ENCODE assay signal across 12 cellular contexts in genomic region chr19:16337809-16338469, GRCh38. TPM values are rescaled to one million over a fixed set of nuclear protein-coding genes. Genes with fewer than 3 reads are reported as not detected.
DNase-seq lines count a peak whose midpoint lies in the region; ATAC-seq and TF ChIP-seq lines count a peak whose summit lies in the region.
"Had no signal": no experiment of that assay in that cellular context is flagged by ENCODE, and none has a peak within 500 bp of the region (broad histone marks: within the 10 kb centered on the region; RNA-seq: fewer than 3 reads in every experiment).

No MANE protein-coding gene starts in this region.

- H3K9ac ChIP-seq in SK-N-SH: peak overlapping the region; percentile 53; the same call in 1 of the 2 replicates

- TF ChIP-seq POLR2A in heart left ventricle (IDR thresholded peaks at IDR 0.05) (no peak), uterus (IDR thresholded peaks at IDR 0.05) (no peak)

- DNase-seq in heart left ventricle (no peak), left cardiac atrium (no peak), SK-N-SH (no peak), memory B cell (ENCODE audit: low spot score in 2 of 2) (no peak), uterus (no peak), NOMO-1 (lab: John Stamatoyannopoulos, UW; ENCODE audit: unreplicated experiment in 2 of 2) (no peak), NCI-H2081 (lab: John Stamatoyannopoulos, UW) (no peak)
- DNase-seq in activated CD4-positive, alpha-beta T cell treated with anti-CD3 and anti-CD28 coated beads, Interleukin-2, amount 50 U/mL, for 1 hour: no peak
- DNase-seq: erythroblast, NCI-H774 had no signal

- H3K9me2 ChIP-seq in SK-N-SH: no peaks in the 10 kb centered on the region

- H3K27me3 Mint-ChIP-seq in memory B cell: no peaks in the 10 kb centered on the region

- TF ChIP-seq RAD21 in SK-N-SH (IDR thresholded peaks at IDR 0.05; ENCODE audit: low read length): no peak

- H3K36me3 Mint-ChIP-seq in memory B cell: no peaks in the 10 kb centered on the region

- peaks cover 26% of the 10 kb centered on the region for H3F3A ChIP-seq in SK-N-SH (replicated peaks; ENCODE audit: insufficient read depth)

- no peak overlapping the region for H3K4me3 ChIP-seq in heart left ventricle
- H3K4me3 ChIP-seq in SK-N-SH (ENCODE audit: low read depth in 2 of 2, low read length in 1 of 2): no peak overlapping the region
- no peak overlapping the region for H3K4me3 ChIP-seq in uterus

- peaks cover 31% of the 10 kb centered on the region for H3K4me1 Mint-ChIP-seq in memory B cell
- H3K4me1 Mint-ChIP-seq: neural crest cell had no signal

- CTCF ChIA-PET in SK-N-SH (lab: Yijun Ruan, JAX): interaction anchor here (1.2 kb wide), 2 partner anchors 9 to 25 kb away, joined by 3 to 4 read pairs; no protein-coding TSS in a partner anchor

- H3K27ac Mint-ChIP-seq in memory B cell: no peak overlapping the region

- no peak for TF ChIP-seq CTCF in heart left ventricle (IDR thresholded peaks at IDR 0.05)
- no peak for TF ChIP-seq CTCF in SK-N-SH (IDR thresholded peaks at IDR 0.05)
- TF ChIP-seq CTCF in uterus (IDR thresholded peaks at IDR 0.05): no peak

- no peak overlapping the region for H2AFZ ChIP-seq in SK-N-SH (ENCODE audit: low read depth)

- H3K27me3 ChIP-seq in heart left ventricle: no peaks in the 10 kb centered on the region
- no peaks in the 10 kb centered on the region for H3K27me3 ChIP-seq in SK-N-SH (ENCODE audit: insufficient read depth)
- no peaks in the 10 kb centered on the region for H3K27me3 ChIP-seq in uterus

- intact Hi-C loops in heart left ventricle (cut with DNase I): no loop called here
- intact Hi-C loops in left cardiac atrium (cut with DNase I): loop anchor here in 1 of 2 donors (10.0 kb wide), 1 partner anchor 47 kb away; no protein-coding TSS in a partner anchor
- intact Hi-C loops in uterus (cut with DNase I; ENCODE audit: low total_unique reads): loop anchor here (10.0 kb wide), 1 partner anchor 47 kb away; no protein-coding TSS in a partner anchor

- ATAC-seq in heart left ventricle (peak in 1 of 4 donors; percentile 3), left cardiac atrium (no peak), memory B cell (ENCODE audit: low read depth) (no peak)

- POLR2A ChIA-PET in SK-N-SH (lab: Yijun Ruan, JAX): no interaction called here

- peak overlapping the region; percentile 78 for H3K4me3 Mint-ChIP-seq in memory B cell
- H3K4me3 Mint-ChIP-seq: neural crest cell had no signal

- no peaks in the 10 kb centered on the region for H4K20me1 ChIP-seq in SK-N-SH (ENCODE audit: insufficient read depth)

- H3K27ac ChIP-seq in heart left ventricle (peak overlapping the region in 9 of 12 donors; percentile 52 to 97 (median 67)), SK-N-SH (ENCODE audit: low read depth in 2 of 2, low read length in 1 of 2) (peak overlapping the region; percentile 65 to 77; a peak in 3 of 4 replicates), uterus (peak overlapping the region; percentile 36 to 65)

- peak overlapping the region; percentile 75; the same call in 1 of the 2 replicates for H3K4me2 ChIP-seq in SK-N-SH

- no peaks in the 10 kb centered on the region for H3K9me3 ChIP-seq in heart left ventricle
- no peaks in the 10 kb centered on the region for H3K9me3 ChIP-seq in SK-N-SH
- H3K9me3 ChIP-seq in uterus: no peaks in the 10 kb centered on the region

- peaks cover 4% of the 10 kb centered on the region for H3K9me3 Mint-ChIP-seq in memory B cell
- H3K9me3 Mint-ChIP-seq: neural crest cell; stimulated activated naive CD8-positive, alpha-beta T cell treated with anti-CD3 and anti-CD28 coated beads, Interleukin-15, Interleukin-2, amounts not matched to agents 100 ng/mL and 50 ng/mL, for 24 hours had no signal

- 84 to 92% (median 90%) methylated on average over 9 to 13 of the region's 13 CpGs for WGBS in heart left ventricle, 4 donors
- WGBS in SK-N-SH (ENCODE audit: low lambda C conversion rate): 80% methylated on average over 8 of the region's 13 CpGs

- H3K4me1 ChIP-seq in heart left ventricle (peaks cover 10 to 68% (median 32%) of the 10 kb centered on the region in 12 donors), SK-N-SH (ENCODE audit: control insufficient read depth in 1 of 2, insufficient read depth in 2 of 2, low read depth in 1 of 2, low read length in 1 of 2) (peaks cover 0 to 22% of the 10 kb centered on the region in 2 experiments; a peak in 3 of 4 replicates), uterus (no peaks in the 10 kb centered on the region)

- TF ChIP-seq EP300 in SK-N-SH (IDR thresholded peaks at IDR 0.05; ENCODE audit: borderline replicate concordance in 1 of 2, low read depth in 1 of 2, low read length in 1 of 2): no peak

- H3K79me2 ChIP-seq in SK-N-SH (ENCODE audit: insufficient read depth): no peaks in the 10 kb centered on the region

- no peaks in the 10 kb centered on the region for H3K36me3 ChIP-seq in heart left ventricle
- no peaks in the 10 kb centered on the region for H3K36me3 ChIP-seq in SK-N-SH (replicated peaks in 1 of 2; ENCODE audit: control insufficient read depth in 1 of 2, insufficient read depth in 2 of 2, low read length in 1 of 2)
- no peaks in the 10 kb centered on the region for H3K36me3 ChIP-seq in uterus

TF ChIP-seq in SK-N-SH, 30 proteins besides CTCF, POLR2A, EP300 and RAD21:
- TF ChIP-seq RXRA (IDR thresholded peaks at IDR 0.05; ENCODE audit: borderline replicate concordance, low read depth) (no peak), ZBTB33 (IDR thresholded peaks at IDR 0.05; ENCODE audit: borderline replicate concordance, low read depth) (no peak), MAX (IDR thresholded peaks at IDR 0.05; ENCODE audit: low read depth) (no peak), YY1 (IDR thresholded peaks at IDR 0.05; ENCODE audit: low read depth) (no peak)

RNA-seq across cellular contexts. Expression of gene KLF2, which starts 13.3 kb away (rescaled TPM):
- total RNA-seq in heart left ventricle (10 to 100 TPM; 28.0 to 87.2 (median 45.0) TPM), left cardiac atrium (10 to 100 TPM; 66.4 to 77.5 TPM), uterus (100 to 1,000 TPM in 2 of 4 donors, 10 to 100 TPM in 2; 16.5 to 139 (median 81.8) TPM)
- polyA plus RNA-seq in heart left ventricle (10 to 100 TPM; 14.4 to 24.2 TPM), SK-N-SH (2012; rRNA removed) (2.8 and 6.9 TPM in 2 replicates)
- polyA plus RNA-seq in SK-N-SH (2012; cell fraction: cytosol; rRNA removed): 3.7 and 6.6 TPM in 2 replicates
- polyA plus RNA-seq in SK-N-SH (2012; cell fraction: nucleus; rRNA removed): 18.9 and 48.1 TPM in 2 replicates
